24 cellular contexts compared by ENCODE assay signal in genomic region chr4:159497961-159498360, GRCh38.
DNase-seq lines count a peak whose midpoint lies in the region; ATAC-seq and TF ChIP-seq lines count a peak whose summit lies in the region.
"Had no signal": no experiment of that assay in that cellular context is flagged by ENCODE, and none has a peak within 500 bp of the region (broad histone marks: within the 10 kb centered on the region; RNA-seq: fewer than 3 reads in every experiment).

No MANE protein-coding gene starts in this region.

- intact Hi-C loops in thyroid gland (cut with DNase I) (no loop called here), uterus (cut with DNase I; ENCODE audit: low total_unique reads) (no loop called here)

- TF ChIP-seq POLR2A in thyroid gland (IDR thresholded peaks at IDR 0.05): no peak
- TF ChIP-seq POLR2A in erythroblast (IDR thresholded peaks at IDR 0.05; ENCODE audit: low read length): no peak
- TF ChIP-seq POLR2A in uterus (IDR thresholded peaks at IDR 0.05): no peak

- no peak for ATAC-seq in HG03097 (IDR thresholded peaks at IDR 0.05; ENCODE audit: low FRiP score, unreplicated experiment)

- H3K9me3 ChIP-seq in thyroid gland: no peaks in the 10 kb centered on the region
- no peaks in the 10 kb centered on the region for H3K9me3 ChIP-seq in uterus
- H3K9me3 ChIP-seq: BLaER1 treated with 17β-estradiol and CSF1 and Interleukin-3, amounts not matched to agents 10 nM and 100 nM; Caco-2; SK-N-SH had no signal

- TF ChIP-seq CTCF in thyroid gland (IDR thresholded peaks at IDR 0.05): no peak
- TF ChIP-seq CTCF in uterus (IDR thresholded peaks at IDR 0.05): no peak

- H3K4me1 ChIP-seq in thyroid gland (peaks cover 24 to 38% of the 10 kb centered on the region in 2 donors), uterus (no peaks in the 10 kb centered on the region)
- H3K4me1 ChIP-seq: BLaER1 treated with 17β-estradiol and CSF1 and Interleukin-3, amounts not matched to agents 10 nM and 100 nM; Caco-2 had no signal

- peak; percentile 52 for DNase-seq in NCI-H1092 treated with DMSO at 0.1 percent for 48 hours (lab: John Stamatoyannopoulos, UW)
- no peak for DNase-seq in NCI-H1092 (lab: John Stamatoyannopoulos, UW)
- peak; percentile 34 for DNase-seq in NCI-H82 (lab: John Stamatoyannopoulos, UW)
- peak; percentile 45 for DNase-seq in cerebellum (ENCODE audit: low spot score)
- no peak for DNase-seq in thyroid gland
- DNase-seq in erythroblast (lab: John Stamatoyannopoulos, UW): no peak
- no peak for DNase-seq in uterus
- DNase-seq: 8988T; Caco-2; CD4-positive, alpha-beta memory T cell; DMS153; GDM1; Karpas-422; MV-4-11; NCI-H1417 treated with DMSO at 0.1 percent for 48 hours; NCI-H1930; NCI-H226; NCI-H524 treated with DMSO at 0.1 percent for 48 hours; PC-9; RPMI8226; SHP77; SK-N-SH had no signal

- H3K4me3 ChIP-seq in thyroid gland (replicated peaks in 1 of 3) (no peak overlapping the region), uterus (no peak overlapping the region)
- H3K4me3 ChIP-seq: BLaER1 treated with 17β-estradiol and CSF1 and Interleukin-3, amounts not matched to agents 10 nM and 100 nM; PC-9 had no signal

- peak overlapping the region; percentile 35 to 66 (median 65) for H3K27ac ChIP-seq in thyroid gland
- H3K27ac ChIP-seq in uterus: no peak overlapping the region
- H3K27ac ChIP-seq: BLaER1 treated with 17β-estradiol and CSF1 and Interleukin-3, amounts not matched to agents 10 nM and 100 nM; PC-9 had no signal

- H3K36me3 ChIP-seq in thyroid gland (no peaks in the 10 kb centered on the region), uterus (no peaks in the 10 kb centered on the region)
- H3K36me3 ChIP-seq: BLaER1 treated with 17β-estradiol and CSF1 and Interleukin-3, amounts not matched to agents 10 nM and 100 nM had no signal

- H3K27me3 ChIP-seq in thyroid gland (no peaks in the 10 kb centered on the region), uterus (no peaks in the 10 kb centered on the region)
- H3K27me3 ChIP-seq: BLaER1 treated with 17β-estradiol and CSF1 and Interleukin-3, amounts not matched to agents 10 nM and 100 nM had no signal

- 17 to 34% methylated on average over 1 of the region's 1 CpG for WGBS in thyroid gland, 2 donors

Comparison
In these comparisons a context has a peak if more than half of its experiments do, and no peak if none do; other contexts are left out.
1. DNase-seq: peak in NCI-H1092 treated with DMSO at 0.1 percent for 48 hours (single experiment), NCI-H82 (single experiment) and cerebellum (single experiment); none in NCI-H1092 (single experiment), thyroid gland (0 of 2), erythroblast (0 of 2) and uterus (0 of 2).
2. H3K27ac ChIP-seq: peak in thyroid gland (3 of 3); none in uterus (0 of 2).